In the genomic region with DNA sequence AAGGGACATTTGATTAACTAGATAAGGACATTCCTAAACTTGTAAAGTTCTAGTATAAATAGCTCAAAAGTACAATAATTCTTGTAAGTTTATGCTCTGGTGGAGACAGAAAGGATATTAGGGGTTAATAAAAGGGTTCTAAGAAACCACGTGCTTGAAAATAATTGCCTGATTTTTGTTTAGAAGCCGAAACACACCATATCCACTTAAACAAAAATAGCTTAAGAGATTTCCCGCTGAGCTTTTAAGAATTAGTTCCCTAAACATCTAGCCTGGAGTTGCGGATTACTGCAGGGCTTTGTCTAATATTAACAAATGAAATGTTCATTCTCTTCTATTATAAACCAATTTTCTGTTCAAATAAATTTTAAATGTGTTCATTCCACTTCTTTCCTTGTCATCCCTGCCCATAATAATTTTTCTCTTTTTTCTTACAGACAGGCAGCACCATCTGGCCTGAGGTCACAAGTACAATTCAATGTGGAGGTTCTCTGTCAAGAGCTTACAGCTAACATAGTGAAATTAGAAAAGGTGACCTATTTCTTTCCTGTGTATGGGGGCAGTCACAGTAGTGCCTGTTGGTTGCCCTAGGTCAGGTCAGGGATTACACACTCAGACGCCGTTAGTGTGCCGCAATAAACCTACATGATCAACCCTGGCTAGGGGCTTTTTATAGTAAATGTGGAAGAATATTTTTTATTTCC, we compare ENCODE assay signal across 24 cellular contexts.
A peak's percentile ranks its signal among the peaks of the same experiment; 100 is the strongest.
DNase-seq lines count a peak whose midpoint lies in the region; ATAC-seq and TF ChIP-seq lines count a peak whose summit lies in the region.
"Had no signal": no experiment of that assay in that cellular context is flagged by ENCODE, and none has a peak within 500 bp of the region (broad histone marks: within the 10 kb centered on the region; RNA-seq: fewer than 3 reads in every experiment).

No MANE protein-coding gene starts in this region.

- H3K4me1 ChIP-seq in adrenal gland (replicated peaks in 1 of 2) (peaks cover 6 to 40% of the 10 kb centered on the region in 2 donors), thoracic aorta (ENCODE audit: control insufficient read depth in 1 of 2, low read depth in 2 of 2) (peaks cover 8 to 65% of the 10 kb centered on the region in 2 donors), psoas muscle (no peaks in the 10 kb centered on the region)
- H3K4me1 ChIP-seq: right lobe of liver had no signal

- 74 to 83% (median 81%) methylated on average over 7 of the region's 7 CpGs for WGBS in adrenal gland, 4 donors
- 64 to 72% (median 64%) methylated on average over 7 of the region's 7 CpGs for WGBS in psoas muscle, 3 donors

- no peak for ATAC-seq in thoracic aorta (ENCODE audit: insufficient number of reproducible peaks, low FRiP score, low read depth)
- no peak for ATAC-seq in stimulated activated memory B cell treated with anti-CD40 and anti-IgM and Interleukin-4, amounts not matched to agents 10 μg/mL and 1 μg/mL and 100 μg/mL, for 72 hours
- no peak for ATAC-seq in psoas muscle
- ATAC-seq in activated naive CD8-positive, alpha-beta T cell treated with anti-CD3 and anti-CD28 coated beads, Interleukin-2, amount 50 U/mL, for 24 hours, result no peak
- ATAC-seq: activated CD8-positive, alpha-beta memory T cell treated with anti-CD3 and anti-CD28 coated beads, Interleukin-2, amount 10 ng/mL, durations not matched to agents 7 days and 5 days; left lobe of liver; T-helper 17 cell had no signal

- peaks cover 26% of the 10 kb centered on the region for H3K4me1 Mint-ChIP-seq in mesothelial cell of epicardium
- no peaks in the 10 kb centered on the region for H3K4me1 Mint-ChIP-seq in stimulated activated memory B cell treated with anti-CD40 and anti-IgM and Interleukin-4, amounts not matched to agents 10 μg/mL and 1 μg/mL and 100 μg/mL, for 72 hours
- no peaks in the 10 kb centered on the region for H3K4me1 Mint-ChIP-seq in activated naive CD8-positive, alpha-beta T cell treated with anti-CD3 and anti-CD28 coated beads, Interleukin-2, amount 50 U/mL, for 24 hours
- H3K4me1 Mint-ChIP-seq: activated CD8-positive, alpha-beta memory T cell treated with anti-CD3 and anti-CD28 coated beads, Interleukin-2, amount 10 ng/mL, durations not matched to agents 7 days and 5 days; naive B cell; T-helper 17 cell had no signal

- H3K9me3 ChIP-seq in adrenal gland (replicated peaks in 1 of 3) (no peaks in the 10 kb centered on the region), thoracic aorta (no peaks in the 10 kb centered on the region), psoas muscle (no peaks in the 10 kb centered on the region)
- H3K9me3 ChIP-seq: BLaER1 treated with 17β-estradiol and CSF1 and Interleukin-3, amounts not matched to agents 10 nM and 100 nM; right lobe of liver had no signal

- no peak overlapping the region for H3K4me3 ChIP-seq in adrenal gland
- H3K4me3 ChIP-seq in thoracic aorta, result no peak overlapping the region
- no peak overlapping the region for H3K4me3 ChIP-seq in psoas muscle
- H3K4me3 ChIP-seq: BLaER1 treated with 17β-estradiol and CSF1 and Interleukin-3, amounts not matched to agents 10 nM and 100 nM; right lobe of liver had no signal

- peak overlapping the region; percentile 72 for H3K27ac Mint-ChIP-seq in mesothelial cell of epicardium
- no peak overlapping the region for H3K27ac Mint-ChIP-seq in stimulated activated memory B cell treated with anti-CD40 and anti-IgM and Interleukin-4, amounts not matched to agents 10 μg/mL and 1 μg/mL and 100 μg/mL, for 72 hours
- H3K27ac Mint-ChIP-seq in activated naive CD8-positive, alpha-beta T cell treated with anti-CD3 and anti-CD28 coated beads, Interleukin-2, amount 50 U/mL, for 24 hours, result no peak overlapping the region
- H3K27ac Mint-ChIP-seq: activated CD8-positive, alpha-beta memory T cell treated with anti-CD3 and anti-CD28 coated beads, Interleukin-2, amount 10 ng/mL, durations not matched to agents 7 days and 5 days; naive B cell; T-helper 17 cell had no signal

- DNase-seq in NCI-H2107 treated with DMSO at 0.1 percent for 48 hours (lab: John Stamatoyannopoulos, UW; ENCODE audit: unreplicated experiment), result peak; percentile 1
- DNase-seq in NCI-H2107 (lab: John Stamatoyannopoulos, UW), result no peak
- DNase-seq in adrenal gland, result no peak
- DNase-seq in mesothelial cell of epicardium (ENCODE audit: low spot score in 2 of 2, unreplicated experiment in 2 of 2), result no peak
- DNase-seq in thoracic aorta (ENCODE audit: low spot score), result no peak
- DNase-seq in psoas muscle, result no peak
- DNase-seq in activated naive CD8-positive, alpha-beta T cell treated with anti-CD3 and anti-CD28 coated beads, Interleukin-2, amount 50 U/mL, for 24 hours, result no peak
- DNase-seq: 8988T; activated CD8-positive, alpha-beta memory T cell treated with anti-CD3 and anti-CD28 coated beads, Interleukin-2, amount 10 ng/mL, durations not matched to agents 7 days and 5 days; activated gamma-delta T cell treated with Interleukin-2 at 50 U/mL for 16 hours; DND-41; effector CD8-positive, alpha-beta T cell; GOT3; hypothalamus; naive B cell; NCI-H1930; NK-92 treated with Interleukin-12 subunit alpha and Interleukin-12 subunit beta, amount 100 ng/mL, for 24 hours; right lobe of liver; stimulated activated CD4-positive, alpha-beta T cell treated with anti-CD3 and anti-CD28 coated beads, Interleukin-2, amount 100 ng/mL, for 24 hours; T-helper 17 cell had no signal

- H3K36me3 ChIP-seq in adrenal gland (replicated peaks in 1 of 2) (peaks cover 0 to 76% of the 10 kb centered on the region in 2 donors), thoracic aorta (peaks cover 45% of the 10 kb centered on the region), psoas muscle (ENCODE audit: insufficient read depth in 1 of 2, low read depth in 1 of 2) (peaks cover 3 to 42% of the 10 kb centered on the region in 2 donors)
- H3K36me3 ChIP-seq: BLaER1 treated with 17β-estradiol and CSF1 and Interleukin-3, amounts not matched to agents 10 nM and 100 nM had no signal

- no peak for TF ChIP-seq POLR2A in adrenal gland (IDR thresholded peaks at IDR 0.05)

- peak overlapping the region; percentile 1 to 64 (median 34) for H3K27ac ChIP-seq in adrenal gland
- H3K27ac ChIP-seq in thoracic aorta, result peak overlapping the region; percentile 39 to 70
- H3K27ac ChIP-seq in psoas muscle, result no peak overlapping the region
- H3K27ac ChIP-seq: BLaER1 treated with 17β-estradiol and CSF1 and Interleukin-3, amounts not matched to agents 10 nM and 100 nM; right lobe of liver had no signal

- no peaks in the 10 kb centered on the region for H3K27me3 Mint-ChIP-seq in mesothelial cell of epicardium (ENCODE audit: low read depth)
- no peaks in the 10 kb centered on the region for H3K27me3 Mint-ChIP-seq in stimulated activated memory B cell treated with anti-CD40 and anti-IgM and Interleukin-4, amounts not matched to agents 10 μg/mL and 1 μg/mL and 100 μg/mL, for 72 hours
- no peaks in the 10 kb centered on the region for H3K27me3 Mint-ChIP-seq in activated naive CD8-positive, alpha-beta T cell treated with anti-CD3 and anti-CD28 coated beads, Interleukin-2, amount 50 U/mL, for 24 hours
- H3K27me3 Mint-ChIP-seq: activated CD8-positive, alpha-beta memory T cell treated with anti-CD3 and anti-CD28 coated beads, Interleukin-2, amount 10 ng/mL, durations not matched to agents 7 days and 5 days; naive B cell; T-helper 17 cell; type B pancreatic cell had no signal

- TF ChIP-seq CTCF in adrenal gland (IDR thresholded peaks at IDR 0.05), result no peak
- no peak for TF ChIP-seq CTCF in mesothelial cell of epicardium (IDR thresholded peaks at IDR 0.05; ENCODE audit: unreplicated experiment)
- TF ChIP-seq CTCF in thoracic aorta (IDR thresholded peaks at IDR 0.05), result no peak
- TF ChIP-seq CTCF in psoas muscle (IDR thresholded peaks at IDR 0.05), result no peak

- intact Hi-C loops in adrenal gland (cut with DNase I), result no loop called here
- intact Hi-C loops in psoas muscle (cut with DNase I), result no loop called here

- no peak overlapping the region for H3K4me3 Mint-ChIP-seq in mesothelial cell of epicardium
- no peak overlapping the region for H3K4me3 Mint-ChIP-seq in stimulated activated memory B cell treated with anti-CD40 and anti-IgM and Interleukin-4, amounts not matched to agents 10 μg/mL and 1 μg/mL and 100 μg/mL, for 72 hours
- no peak overlapping the region for H3K4me3 Mint-ChIP-seq in activated naive CD8-positive, alpha-beta T cell treated with anti-CD3 and anti-CD28 coated beads, Interleukin-2, amount 50 U/mL, for 24 hours
- H3K4me3 Mint-ChIP-seq: activated CD8-positive, alpha-beta memory T cell treated with anti-CD3 and anti-CD28 coated beads, Interleukin-2, amount 10 ng/mL, durations not matched to agents 7 days and 5 days; naive B cell; T-helper 17 cell; type B pancreatic cell had no signal

- no peaks in the 10 kb centered on the region for H3K9me3 Mint-ChIP-seq in mesothelial cell of epicardium
- H3K9me3 Mint-ChIP-seq in stimulated activated memory B cell treated with anti-CD40 and anti-IgM and Interleukin-4, amounts not matched to agents 10 μg/mL and 1 μg/mL and 100 μg/mL, for 72 hours, result no peaks in the 10 kb centered on the region
- H3K9me3 Mint-ChIP-seq in activated naive CD8-positive, alpha-beta T cell treated with anti-CD3 and anti-CD28 coated beads, Interleukin-2, amount 50 U/mL, for 24 hours, result no peaks in the 10 kb centered on the region
- H3K9me3 Mint-ChIP-seq: naive B cell, type B pancreatic cell had no signal

- H3K27me3 ChIP-seq in adrenal gland (no peaks in the 10 kb centered on the region), thoracic aorta (replicated peaks; ENCODE audit: insufficient read depth) (no peaks in the 10 kb centered on the region), psoas muscle (ENCODE audit: insufficient read depth in 3 of 3, low read length in 2 of 3) (no peaks in the 10 kb centered on the region)
- H3K27me3 ChIP-seq: BLaER1 treated with 17β-estradiol and CSF1 and Interleukin-3, amounts not matched to agents 10 nM and 100 nM; right lobe of liver had no signal

- H3K36me3 Mint-ChIP-seq in mesothelial cell of epicardium, result peaks cover 52% of the 10 kb centered on the region
- H3K36me3 Mint-ChIP-seq in stimulated activated memory B cell treated with anti-CD40 and anti-IgM and Interleukin-4, amounts not matched to agents 10 μg/mL and 1 μg/mL and 100 μg/mL, for 72 hours, result peaks cover 33% of the 10 kb centered on the region
- H3K36me3 Mint-ChIP-seq in activated naive CD8-positive, alpha-beta T cell treated with anti-CD3 and anti-CD28 coated beads, Interleukin-2, amount 50 U/mL, for 24 hours (ENCODE audit: low read depth), result peaks cover 27% of the 10 kb centered on the region
- H3K36me3 Mint-ChIP-seq: naive B cell had no signal
